17 cellular contexts compared by ENCODE assay signal in genomic region chr12:123096159-123096558, GRCh38. TPM values are rescaled to one million over a fixed set of nuclear protein-coding genes. Genes with fewer than 3 reads are reported as not detected.
DNase-seq lines count a peak whose midpoint lies in the region; ATAC-seq and TF ChIP-seq lines count a peak whose summit lies in the region.
"Had no signal": no experiment of that assay in that cellular context is flagged by ENCODE, and none has a peak within 500 bp of the region (broad histone marks: within the 10 kb centered on the region; RNA-seq: fewer than 3 reads in every experiment).

No MANE protein-coding gene starts in this region.

- H2AK9ac ChIP-seq in IMR-90 (replicated peaks; ENCODE audit: low read depth, low read length, poor library complexity), result no peak overlapping the region

- no peak overlapping the region for H3K4me3 ChIP-seq in BLaER1
- H3K4me3 ChIP-seq in IMR-90 (ENCODE audit: insufficient read depth, low read depth, low read length), result no peak overlapping the region
- H3K4me3 ChIP-seq in neuronal stem cell (ENCODE audit: low read length in 2 of 2), result no peak overlapping the region
- H3K4me3 ChIP-seq: breast epithelium had no signal

- intact Hi-C loops in IMR-90 (cut with micrococcal nuclease), result no loop called here

- no TSS peak for BruUV-seq in IMR-90 (replicated peaks; lab: Mats Ljungman, UMichigan)

- dilution Hi-C loops in IMR-90 (cut with HindIII; ENCODE audit: low sequenced_read_pairs, unreplicated experiment), result no loop called here

- H3K79me1 ChIP-seq in IMR-90 (ENCODE audit: low read depth in 1 of 2, low read length in 2 of 2) (peaks cover under 1 to 31% of the 10 kb centered on the region in 2 experiments; a peak in 3 of 4 replicates), neuronal stem cell (ENCODE audit: low read depth, low read length) (no peaks in the 10 kb centered on the region)

- no peak overlapping the region for H3K56ac ChIP-seq in IMR-90 (ENCODE audit: extremely low read depth, insufficient read depth, low read length)

- peak overlapping the region; percentile 84 for H2AK5ac ChIP-seq in IMR-90 (ENCODE audit: low read depth, low read length)
- H2AK5ac ChIP-seq in neuronal stem cell (ENCODE audit: low read depth, low read length), result no peak overlapping the region

- H3K23ac ChIP-seq in IMR-90 (ENCODE audit: low read depth, low read length) (no peak overlapping the region; the same call in 1 of the 2 replicates), neuronal stem cell (ENCODE audit: low read depth, low read length, poor library complexity) (no peak overlapping the region)

- no peaks in the 10 kb centered on the region for H3K9me3 ChIP-seq in BLaER1
- no peaks in the 10 kb centered on the region for H3K9me3 ChIP-seq in IMR-90 (ENCODE audit: control insufficient read depth, insufficient read depth, low read length)
- H3K9me3 ChIP-seq in neuronal stem cell (replicated peaks in 1 of 2; ENCODE audit: control insufficient read depth in 2 of 2, insufficient read depth in 1 of 2, low read depth in 1 of 2, low read length in 2 of 2), result no peaks in the 10 kb centered on the region
- H3K9me3 ChIP-seq: breast epithelium had no signal

- 0 out of 2 replicates have a peak overlapping the region, but pooled peaks have one; percentile 65 for H3K27ac ChIP-seq in BLaER1
- no peak overlapping the region for H3K27ac ChIP-seq in IMR-90 (ENCODE audit: insufficient read depth, low read length)
- peak overlapping the region; percentile 87 for H3K27ac ChIP-seq in caudate nucleus (ENCODE audit: low read depth, low read length)
- no peak overlapping the region for H3K27ac ChIP-seq in neuronal stem cell (replicated peaks; ENCODE audit: low read length)

- H4K5ac ChIP-seq in IMR-90 (ENCODE audit: low read depth, low read length), result no peak overlapping the region; the same call in 1 of the 2 replicates

- H3K4me1 ChIP-seq in BLaER1 (peaks cover 67% of the 10 kb centered on the region), IMR-90 (ENCODE audit: control insufficient read depth, insufficient read depth, low read length) (peaks cover 37% of the 10 kb centered on the region), neuronal stem cell (ENCODE audit: control insufficient read depth in 2 of 2, insufficient read depth in 1 of 2, low read depth in 1 of 2, low read length in 2 of 2) (peaks cover 0 to 2% of the 10 kb centered on the region in 2 donors)

- H2BK15ac ChIP-seq in IMR-90 (ENCODE audit: low read depth, low read length) (peak overlapping the region; percentile 48; the same call in 1 of the 3 replicates), neuronal stem cell (ENCODE audit: low read length) (no peak overlapping the region)

- peaks cover 59% of the 10 kb centered on the region; the same call in 1 of the 2 replicates for H4K20me1 ChIP-seq in BLaER1
- H4K20me1 ChIP-seq in IMR-90 (ENCODE audit: insufficient read depth, low read length), result peaks cover 30% of the 10 kb centered on the region

- H2AFZ ChIP-seq in IMR-90 (replicated peaks; ENCODE audit: low read length, poor library complexity) (peak overlapping the region; percentile 28), neuronal stem cell (ENCODE audit: low read length) (no peak overlapping the region)

- in situ Hi-C loops in IMR-90 (cut with MboI; ENCODE audit: low sequenced_read_pairs), result no loop called here

- H3K4ac ChIP-seq in IMR-90 (ENCODE audit: low read depth, low read length), result peak overlapping the region; percentile 76
- no peak overlapping the region for H3K4ac ChIP-seq in neuronal stem cell (ENCODE audit: low read length)

- no peaks in the 10 kb centered on the region for H3K27me3 ChIP-seq in BLaER1
- H3K27me3 ChIP-seq in IMR-90 (ENCODE audit: control insufficient read depth, insufficient read depth, low read length), result peaks cover 2% of the 10 kb centered on the region; the same call in 1 of the 2 replicates
- no peaks in the 10 kb centered on the region for H3K27me3 ChIP-seq in neuronal stem cell (ENCODE audit: control insufficient read depth in 3 of 3, insufficient read depth in 3 of 3, low read depth in 1 of 3, low read length in 3 of 3)

- H3K36me3 ChIP-seq in BLaER1 (peaks cover 26% of the 10 kb centered on the region; the same call in 1 of the 2 replicates), IMR-90 (ENCODE audit: control insufficient read depth, insufficient read depth, low read length) (no peaks in the 10 kb centered on the region), neuronal stem cell (replicated peaks in 1 of 2; ENCODE audit: control insufficient read depth in 2 of 2, insufficient read depth in 2 of 2, low read length in 2 of 2) (no peaks in the 10 kb centered on the region)
- H3K36me3 ChIP-seq: breast epithelium had no signal

- H3K4me2 ChIP-seq in BLaER1 (peak overlapping the region; percentile 35), IMR-90 (ENCODE audit: low read depth, low read length) (no peak overlapping the region), neuronal stem cell (ENCODE audit: insufficient read depth, low read length, poor library complexity, severe bottlenecking) (no peak overlapping the region)

- peak overlapping the region; percentile 87 for H2BK120ac ChIP-seq in IMR-90 (ENCODE audit: low read depth, low read length)
- H2BK120ac ChIP-seq in neuronal stem cell (ENCODE audit: low read depth, low read length), result no peak overlapping the region

- peak overlapping the region; percentile 76 for H4K91ac ChIP-seq in IMR-90 (ENCODE audit: insufficient read depth, low read depth, low read length)
- no peak overlapping the region for H4K91ac ChIP-seq in neuronal stem cell (ENCODE audit: low read depth, low read length, poor library complexity)

- POLR2A ChIA-PET in IMR-90 (lab: Charles Lee; ENCODE audit: unreplicated experiment), result no interaction called here

- TF ChIP-seq CTCF in IMR-90 (conservative IDR thresholded peaks at IDR 0.05; ENCODE audit: low read depth, low read length), result no peak

- CTCF ChIA-PET in IMR-90 (lab: Yijun Ruan, JAX), result interaction anchor here (0.5 kb wide), 1 partner anchor 32 kb away, joined by 5 read pairs; no protein-coding TSS in a partner anchor

- no peak overlapping the region; a peak in 1 of 4 replicates for H4K8ac ChIP-seq in IMR-90 (ENCODE audit: low read depth in 2 of 2, low read length in 2 of 2)
- no peak overlapping the region for H4K8ac ChIP-seq in neuronal stem cell (ENCODE audit: low read depth, low read length)

- H2BK12ac ChIP-seq in neuronal stem cell (ENCODE audit: low read length), result no peak overlapping the region

- H2BK5ac ChIP-seq in IMR-90 (ENCODE audit: low read depth, low read length, poor library complexity, severe bottlenecking) (no peak overlapping the region), neuronal stem cell (ENCODE audit: low read length) (peak overlapping the region; percentile 58)

- peak overlapping the region; percentile 41 for H2BK20ac ChIP-seq in IMR-90 (ENCODE audit: low read depth, low read length)

- peak overlapping the region; percentile 36; the same call in 1 of the 2 replicates for H3K14ac ChIP-seq in IMR-90 (replicated peaks; ENCODE audit: low read depth, low read length)
- no peak overlapping the region for H3K14ac ChIP-seq in neuronal stem cell (ENCODE audit: low read length)

- TF ChIP-seq POLR2A in IMR-90 (IDR thresholded peaks at IDR 0.05; ENCODE audit: low read depth, low read length), result no peak

- H3K9ac ChIP-seq in BLaER1, result no peak overlapping the region
- no peak overlapping the region for H3K9ac ChIP-seq in IMR-90 (ENCODE audit: low read depth, low read length)
- H3K9ac ChIP-seq in neuronal stem cell (ENCODE audit: low read depth, low read length, poor library complexity), result no peak overlapping the region

- no peak for TF ChIP-seq RAD21 in IMR-90 (IDR thresholded peaks at IDR 0.05; ENCODE audit: low read length)

- 88% methylated on average over 4 of the region's 8 CpGs; no CpG with 5 or more reads in 1 of the 2 experiments for WGBS in IMR-90 (ENCODE audit: extremely low coverage in 2 of 2, insufficient read length in 1 of 2), 2 experiments
- WGBS in neuronal stem cell (ENCODE audit: extremely low coverage in 2 of 2, insufficient read length in 2 of 2, insufficient replicate concordance in 1 of 2), 2 donors, result no CpG with 5 or more reads among the region's 8 CpGs

- H3K9me1 ChIP-seq in IMR-90 (ENCODE audit: insufficient read depth, low read length), result peaks cover 27% of the 10 kb centered on the region

- ATAC-seq in IMR-90 (ENCODE audit: low read depth) (no peak), HG03571 (IDR thresholded peaks at IDR 0.05; ENCODE audit: unreplicated experiment) (no peak), HG02571 (IDR thresholded peaks at IDR 0.05; ENCODE audit: unreplicated experiment) (no peak)
- ATAC-seq: natural killer cell; stimulated activated naive CD8-positive, alpha-beta T cell treated with anti-CD3 and anti-CD28 coated beads, Interleukin-15, amount 100 ng/mL, for 72 hours had no signal

- H3K18ac ChIP-seq in IMR-90 (ENCODE audit: low read depth, low read length) (peak overlapping the region; percentile 26; the same call in 1 of the 2 replicates), neuronal stem cell (ENCODE audit: low read length) (no peak overlapping the region)

- no peak for DNase-seq in IMR-90
- DNase-seq in caudate nucleus (lab: John Stamatoyannopoulos, UW), result peak in 4 of 61 donors; percentile 6 to 38 (median 18)
- DNase-seq in neuronal stem cell (ENCODE audit: low spot score), result no peak
- DNase-seq in stimulated activated CD4-positive, alpha-beta T cell treated with anti-CD3 and anti-CD28 coated beads, Interleukin-2, amount 100 ng/mL, for 24 hours, result no peak
- DNase-seq: activated CD4-positive, alpha-beta T cell treated with anti-CD3 and anti-CD28 coated beads, Interleukin-2, amount 50 U/mL, for 1 hour; activated naive CD4-positive, alpha-beta T cell treated with anti-CD3 and anti-CD28 coated beads, Interleukin-2, amount 10 ng/mL, durations not matched to agents 7 days and 5 days; activated T-cell treated with anti-CD3 and anti-CD28 coated beads for 4 hours; effector memory CD4-positive, alpha-beta T cell; H7; natural killer cell; NCI-H1930; NCI-H526 treated with DMSO at 0.1 percent for 48 hours; stimulated activated naive CD8-positive, alpha-beta T cell treated with anti-CD3 and anti-CD28 coated beads, Interleukin-15, amount 100 ng/mL, for 72 hours had no signal

TF ChIP-seq in IMR-90, 13 proteins besides CTCF, POLR2A, EP300 and RAD21:
- TF ChIP-seq CEBPB (IDR thresholded peaks at IDR 0.05; ENCODE audit: low read depth, low read length) (0 out of 2 replicates have a peak, but pooled peaks have one; percentile 26), MXI1 (IDR thresholded peaks at IDR 0.05; ENCODE audit: borderline replicate concordance, low read depth, low read length) (no peak)

RNA-seq across cellular contexts. Expression of gene PITPNM2, which starts 54.7 kb away (rescaled TPM):
- total RNA-seq in IMR-90 (2012; rRNA removed), result 0.83 and 1.6 TPM in 2 replicates
- 3.0 and 3.1 TPM in 2 replicates for polyA plus RNA-seq in IMR-90 (2012; rRNA removed)
- 1.4 and 3.3 TPM in 2 replicates for polyA plus RNA-seq in IMR-90 (2012; cell fraction: cytosol; rRNA removed)
- polyA plus RNA-seq in IMR-90 (2012; cell fraction: nucleus; rRNA removed; ENCODE audit: low replicate concordance), result 12.1 and 24.5 TPM in 2 replicates
- polyA plus RNA-seq in neuronal stem cell (2013, experiment 1 of 2), result 1.3 TPM
- 1.3 TPM for polyA plus RNA-seq in neuronal stem cell (2013, experiment 2 of 2)

Comparison
In these comparisons a context has a peak if more than half of its experiments do, and no peak if none do; other contexts are left out.
1. H3K27ac ChIP-seq: peak in BLaER1 (single experiment) and caudate nucleus (single experiment); none in IMR-90 (single experiment) and neuronal stem cell (single experiment).